In genomic region chr13:42215578-42216421, GRCh38 we compare ENCODE assay signal across 9 cellular contexts. TPM values are rescaled to one million over a fixed set of nuclear protein-coding genes. Genes with fewer than 3 reads are reported as not detected.
DNase-seq lines count a peak whose midpoint lies in the region; ATAC-seq and TF ChIP-seq lines count a peak whose summit lies in the region.
"Had no signal": no experiment of that assay in that cellular context is flagged by ENCODE, and none has a peak within 500 bp of the region (broad histone marks: within the 10 kb centered on the region; RNA-seq: fewer than 3 reads in every experiment).

No MANE protein-coding gene starts in this region.

- peak; percentile 40 for TF ChIP-seq CTCF in CD8-positive, alpha-beta T cell (IDR thresholded peaks at IDR 0.05)
- TF ChIP-seq CTCF in GM20000 (IDR thresholded peaks at IDR 0.05; ENCODE audit: extremely low read depth, missing control alignments) (peak; percentile 60), PC-9 (conservative IDR thresholded peaks at IDR 0.05) (peak; percentile 64), neural progenitor cell (IDR thresholded peaks at IDR 0.05) (peak; percentile 69), lower leg skin (IDR thresholded peaks at IDR 0.05) (no peak)

- no peak overlapping the region for H3K4me3 Mint-ChIP-seq in CD8-positive, alpha-beta T cell
- H3K4me3 Mint-ChIP-seq in neural progenitor cell: no peak overlapping the region
- H3K4me3 Mint-ChIP-seq: naive thymus-derived CD8-positive, alpha-beta T cell had no signal

- no peak overlapping the region for H3K27ac ChIP-seq in CD8-positive, alpha-beta T cell (ENCODE audit: low read depth, low read length)
- H3K27ac ChIP-seq in PC-9 (no peak overlapping the region), neural progenitor cell (no peak overlapping the region)

- H3K9me3 ChIP-seq in CD8-positive, alpha-beta T cell (ENCODE audit: low read length): no peaks in the 10 kb centered on the region
- H3K9me3 ChIP-seq in PC-9 (ENCODE audit: insufficient read depth, low read depth): no peaks in the 10 kb centered on the region
- no peaks in the 10 kb centered on the region for H3K9me3 ChIP-seq in neural progenitor cell (ENCODE audit: low read depth)

- no peaks in the 10 kb centered on the region for H4K20me1 ChIP-seq in PC-9 (ENCODE audit: insufficient read depth)
- no peaks in the 10 kb centered on the region for H4K20me1 ChIP-seq in neural progenitor cell (ENCODE audit: low read depth)

- no peaks in the 10 kb centered on the region for H3K4me1 ChIP-seq in CD8-positive, alpha-beta T cell (ENCODE audit: insufficient read depth, low read length)
- H3K4me1 ChIP-seq in PC-9 (replicated peaks; ENCODE audit: insufficient read depth) (no peaks in the 10 kb centered on the region), neural progenitor cell (peaks cover 6% of the 10 kb centered on the region)

- H3K36me3 Mint-ChIP-seq in CD8-positive, alpha-beta T cell: peaks cover 39% of the 10 kb centered on the region
- peaks cover 11% of the 10 kb centered on the region for H3K36me3 Mint-ChIP-seq in neural progenitor cell

- no peaks in the 10 kb centered on the region for H3F3A ChIP-seq in PC-9 (ENCODE audit: insufficient read depth, low read depth)
- no peaks in the 10 kb centered on the region for H3F3A ChIP-seq in neural progenitor cell (ENCODE audit: low read depth)

- intact Hi-C loops in CD8-positive, alpha-beta T cell (cut with DNase I, micrococcal nuclease): loop anchor here (2.0 to 5.0 kb wide), 3 partner anchors 547 to 1033 kb away; no protein-coding TSS in a partner anchor
- intact Hi-C loops in PC-9 (cut with micrococcal nuclease; ENCODE audit: unreplicated experiment) (loop anchor here (5.0 kb wide), 1 partner anchor 548 kb away; no protein-coding TSS in a partner anchor), lower leg skin (cut with DNase I; ENCODE audit: low total_unique reads) (no loop called here)

- H3K27me3 Mint-ChIP-seq in CD8-positive, alpha-beta T cell (ENCODE audit: low read depth): no peaks in the 10 kb centered on the region
- peaks cover 4% of the 10 kb centered on the region for H3K27me3 Mint-ChIP-seq in neural progenitor cell (ENCODE audit: insufficient read depth, low read depth)
- H3K27me3 Mint-ChIP-seq: naive thymus-derived CD8-positive, alpha-beta T cell had no signal

- H3K9ac ChIP-seq in neural progenitor cell: no peak overlapping the region

- H2AFZ ChIP-seq in PC-9 (no peak overlapping the region), neural progenitor cell (replicated peaks) (peak overlapping the region; percentile 84)

- POLR2A ChIA-PET in CD8-positive, alpha-beta T cell (lab: Charles Lee): no interaction called here
- POLR2A ChIA-PET in PC-9 (lab: Charles Lee; ENCODE audit: unreplicated experiment): no interaction called here

- H3K4me2 ChIP-seq in PC-9 (no peak overlapping the region), neural progenitor cell (no peak overlapping the region)

- DNase-seq in CD8-positive, alpha-beta T cell: no peak
- DNase-seq in GM20000 (ENCODE audit: low spot score): peak; percentile 17
- peak in 1 of 2 experiments; percentile 24 for DNase-seq in PC-9
- DNase-seq in dermis microvascular lymphatic vessel endothelial cell (ENCODE audit: low read depth in 2 of 2): peak; percentile 6 to 44
- DNase-seq in neural progenitor cell (ENCODE audit: low spot score): peak; percentile 58
- DNase-seq in NCI-H774 (lab: John Stamatoyannopoulos, UW): no peak
- no peak for DNase-seq in lower leg skin (ENCODE audit: low spot score in 2 of 2)
- DNase-seq in occipital lobe (lab: John Stamatoyannopoulos, UW): no peak

- H3K9me2 ChIP-seq in PC-9 (ENCODE audit: insufficient read depth): no peaks in the 10 kb centered on the region

- H3K27me3 ChIP-seq in CD8-positive, alpha-beta T cell (ENCODE audit: insufficient read depth, low read length): no peaks in the 10 kb centered on the region
- no peaks in the 10 kb centered on the region for H3K27me3 ChIP-seq in PC-9 (ENCODE audit: insufficient read depth, low read depth)
- H3K27me3 ChIP-seq in neural progenitor cell: no peaks in the 10 kb centered on the region

- H3K79me2 ChIP-seq in PC-9 (ENCODE audit: low read depth): no peaks in the 10 kb centered on the region
- H3K79me2 ChIP-seq in neural progenitor cell (ENCODE audit: low read depth): no peaks in the 10 kb centered on the region

- BruUV-seq in PC-9 (replicated peaks; lab: Mats Ljungman, UMichigan): no TSS peak

- CTCF ChIA-PET in CD8-positive, alpha-beta T cell (lab: Charles Lee): no interaction called here
- CTCF ChIA-PET in PC-9 (lab: Charles Lee): interaction anchor here (0.7 kb wide), 1 partner anchor 57 kb away, joined by 3 read pairs; no protein-coding TSS in a partner anchor

- no peak for ATAC-seq in CD8-positive, alpha-beta T cell

- no peaks in the 10 kb centered on the region for H3K9me3 Mint-ChIP-seq in CD8-positive, alpha-beta T cell
- no peaks in the 10 kb centered on the region for H3K9me3 Mint-ChIP-seq in neural progenitor cell
- H3K9me3 Mint-ChIP-seq: naive thymus-derived CD8-positive, alpha-beta T cell had no signal

- H3K4me3 ChIP-seq in CD8-positive, alpha-beta T cell (ENCODE audit: low read depth, low read length): no peak overlapping the region
- H3K4me3 ChIP-seq in PC-9: no peak overlapping the region
- H3K4me3 ChIP-seq in neural progenitor cell: no peak overlapping the region
- no peak overlapping the region for H3K4me3 ChIP-seq in lower leg skin (ENCODE audit: low read depth, poor library complexity, severe bottlenecking)

- no peaks in the 10 kb centered on the region for H3K4me1 Mint-ChIP-seq in CD8-positive, alpha-beta T cell (ENCODE audit: low read depth)
- H3K4me1 Mint-ChIP-seq in neural progenitor cell: peaks cover 8% of the 10 kb centered on the region
- H3K4me1 Mint-ChIP-seq: naive thymus-derived CD8-positive, alpha-beta T cell had no signal

- WGBS in lower leg skin, 2 donors: 69 to 74% methylated on average over 6 of the region's 6 CpGs

- no peaks in the 10 kb centered on the region for H3K36me3 ChIP-seq in CD8-positive, alpha-beta T cell (ENCODE audit: insufficient read depth, low read length)
- H3K36me3 ChIP-seq in PC-9 (ENCODE audit: low read depth) (no peaks in the 10 kb centered on the region), neural progenitor cell (no peaks in the 10 kb centered on the region)

- H3K27ac Mint-ChIP-seq in CD8-positive, alpha-beta T cell: no peak overlapping the region
- no peak overlapping the region for H3K27ac Mint-ChIP-seq in neural progenitor cell

- no peak for TF ChIP-seq POLR2A in lower leg skin (IDR thresholded peaks at IDR 0.05)

RNA-seq across cellular contexts. Expression of gene AKAP11, which starts 56.2 kb away (rescaled TPM):
- 10 to 100 TPM; 14.7 to 15.3 TPM for total RNA-seq in CD8-positive, alpha-beta T cell
- total RNA-seq in PC-9 (2021) (13.2 and 15.9 TPM in 2 replicates), dermis microvascular lymphatic vessel endothelial cell (14.5 and 22.5 TPM in 2 replicates), neural progenitor cell (ENCODE audit: low replicate concordance) (19.7 and 31.5 TPM in 2 replicates), lower leg skin (10 to 100 TPM; 15.8 to 19.6 (median 17.9) TPM), occipital lobe (87.0 TPM)

Comparison
In these comparisons a context has a peak if more than half of its experiments do, and no peak if none do; other contexts are left out.
1. DNase-seq: peak in GM20000 (single experiment), dermis microvascular lymphatic vessel endothelial cell (2 of 2) and neural progenitor cell (single experiment); none in CD8-positive, alpha-beta T cell (0 of 7), NCI-H774 (single experiment), lower leg skin (0 of 2) and occipital lobe (single experiment).
2. CTCF ChIP-seq: peak in CD8-positive, alpha-beta T cell (single experiment), GM20000 (single experiment), PC-9 (single experiment) and neural progenitor cell (single experiment); none in lower leg skin (0 of 3).